8 cellular contexts compared by ENCODE assay signal in genomic region chr19:52095172-52096014, GRCh38. TPM values are rescaled to one million over a fixed set of nuclear protein-coding genes. Genes with fewer than 3 reads are reported as not detected.
DNase-seq lines count a peak whose midpoint lies in the region; ATAC-seq and TF ChIP-seq lines count a peak whose summit lies in the region.

ZNF841 (minus strand) TSS chr19:52095765; CDS start chr19:52084801, 10,964 bp downstream.

- peak; percentile 14 to 61 for TF ChIP-seq POLR2A in suprapubic skin (IDR thresholded peaks at IDR 0.05)

- H3K27me3 Mint-ChIP-seq in activated naive CD8-positive, alpha-beta T cell treated with anti-CD3 and anti-CD28 coated beads for 36 hours: no peaks in the 10 kb centered on the region

- H3K27me3 ChIP-seq in MM.1S (replicated peaks; ENCODE audit: insufficient read depth, low read length) (no peaks in the 10 kb centered on the region), osteoblast (ENCODE audit: insufficient read depth, low read length) (no peaks in the 10 kb centered on the region), suprapubic skin (no peaks in the 10 kb centered on the region)

- H3K4me3 ChIP-seq in MM.1S (ENCODE audit: low read length) (peak within 1 kb of the TSS; percentile 97), osteoblast (ENCODE audit: insufficient read depth, low read length) (peak within 1 kb of the TSS; percentile 84), suprapubic skin (peak within 1 kb of the TSS; percentile 94)

- H3K4me1 ChIP-seq in MM.1S (ENCODE audit: low read length) (0 out of 2 replicates have a peak, but pooled peaks cover 3% of the 10 kb centered on the region), osteoblast (ENCODE audit: insufficient read depth, low read length) (peaks cover 6% of the 10 kb centered on the region), suprapubic skin (peaks cover 17% of the 10 kb centered on the region)

- H3K27ac ChIP-seq in MM.1S (ENCODE audit: low read length) (peak within 1 kb of the TSS; percentile 59; the same call in 1 of the 2 replicates), osteoblast (ENCODE audit: low read depth, low read length) (peak within 1 kb of the TSS; percentile 91), suprapubic skin (peak within 1 kb of the TSS; percentile 88)

- TF ChIP-seq EP300 in suprapubic skin (IDR thresholded peaks at IDR 0.05): no peak

- H3K9ac ChIP-seq in MM.1S (ENCODE audit: low read length): peak within 1 kb of the TSS; percentile 88

- intact Hi-C loops in head of caudate nucleus (cut with DNase I): no loop called here

- H3K36me3 ChIP-seq in MM.1S (replicated peaks; ENCODE audit: insufficient read depth, low read length) (peaks cover 18% of the 10 kb centered on the region), osteoblast (ENCODE audit: insufficient read depth, low read length) (peaks cover 21% of the 10 kb centered on the region), suprapubic skin (peaks cover 19% of the 10 kb centered on the region)

- TF ChIP-seq CTCF in MM.1S (IDR thresholded peaks at IDR 0.05; ENCODE audit: low read length) (no peak), osteoblast (IDR thresholded peaks at IDR 0.05; ENCODE audit: extremely low read depth, low read depth, low read length) (no peak), suprapubic skin (IDR thresholded peaks at IDR 0.05) (no peak)

- H3K27ac Mint-ChIP-seq in activated naive CD8-positive, alpha-beta T cell treated with anti-CD3 and anti-CD28 coated beads for 36 hours: peak within 1 kb of the TSS; percentile 93

- in situ Hi-C loops in Caki2 (cut with HindIII; ENCODE audit: low pct_unique_long_range_greater_than_20kb, low sequenced_read_pairs): no loop called here

- H3F3A ChIP-seq in MM.1S (ENCODE audit: insufficient read depth, low read length): peaks cover 3% of the 10 kb centered on the region; the same call in 1 of the 2 replicates

- WGBS in suprapubic skin: 1% methylated on average over 41 of the region's 59 CpGs

- peaks cover 10% of the 10 kb centered on the region for H3K4me1 Mint-ChIP-seq in activated naive CD8-positive, alpha-beta T cell treated with anti-CD3 and anti-CD28 coated beads for 36 hours

- peak within 1 kb of the TSS; percentile 93 for H3K4me2 ChIP-seq in MM.1S (ENCODE audit: low read depth, low read length)
- H3K4me2 ChIP-seq in osteoblast (ENCODE audit: insufficient read depth, low read length): peak within 1 kb of the TSS; percentile 83

- peak; percentile 96 for ATAC-seq in GM21737 (IDR thresholded peaks at IDR 0.05; ENCODE audit: unreplicated experiment)

- H2AFZ ChIP-seq in MM.1S (ENCODE audit: low read length) (peak within 1 kb of the TSS; percentile 83), osteoblast (ENCODE audit: low read length) (peak within 1 kb of the TSS; percentile 82)

- peaks cover 62% of the 10 kb centered on the region for H3K36me3 Mint-ChIP-seq in activated naive CD8-positive, alpha-beta T cell treated with anti-CD3 and anti-CD28 coated beads for 36 hours

- peaks cover 61% of the 10 kb centered on the region for H3K9me3 Mint-ChIP-seq in activated naive CD8-positive, alpha-beta T cell treated with anti-CD3 and anti-CD28 coated beads for 36 hours

- no peaks in the 10 kb centered on the region for H3K9me2 ChIP-seq in MM.1S (replicated peaks; ENCODE audit: insufficient read depth, low read length)

- H4K20me1 ChIP-seq in MM.1S (ENCODE audit: insufficient read depth, low read length) (no peaks in the 10 kb centered on the region), osteoblast (ENCODE audit: insufficient read depth, low read length) (peaks cover 11% of the 10 kb centered on the region)

- H3K79me2 ChIP-seq in MM.1S (ENCODE audit: low read length): peaks cover 40% of the 10 kb centered on the region
- peaks cover 52% of the 10 kb centered on the region for H3K79me2 ChIP-seq in osteoblast (ENCODE audit: insufficient read depth, low read length)

- DNase-seq in Caki2 (ENCODE audit: low read depth): peak; percentile 95
- peak; percentile 94 for DNase-seq in MM.1S
- DNase-seq in SW 1271 (lab: John Stamatoyannopoulos, UW): peak; percentile 16 to 70
- DNase-seq in activated naive CD8-positive, alpha-beta T cell treated with anti-CD3 and anti-CD28 coated beads for 36 hours: peak; percentile 93
- DNase-seq in head of caudate nucleus: peak; percentile 85 to 98 (median 96)
- peak; percentile 94 for DNase-seq in osteoblast (ENCODE audit: insufficient read length, low spot score, missing footprints)
- DNase-seq in suprapubic skin (ENCODE audit: low spot score in 2 of 2): peak; percentile 97

- H3K4me3 Mint-ChIP-seq in activated naive CD8-positive, alpha-beta T cell treated with anti-CD3 and anti-CD28 coated beads for 36 hours: peak within 1 kb of the TSS; percentile 84

- H3K9me3 ChIP-seq in MM.1S (replicated peaks; ENCODE audit: insufficient read depth, low read length) (no peaks in the 10 kb centered on the region), osteoblast (ENCODE audit: low read depth, low read length) (peaks cover 4% of the 10 kb centered on the region), suprapubic skin (peaks cover 23% of the 10 kb centered on the region)

RNA-seq across cellular contexts. Expression of gene ZNF841, which starts in this region (rescaled TPM):
- total RNA-seq in Caki2 (2014; rRNA removed; shearing (Covaris generic); ENCODE audit: low replicate concordance): 9.9 and 10.4 TPM in 2 replicates
- total RNA-seq in activated naive CD8-positive, alpha-beta T cell treated with anti-CD3 and anti-CD28 coated beads for 36 hours: 10 to 100 TPM; 16.4 to 17.9 TPM
- total RNA-seq in osteoblast: 27.9 and 30.9 TPM in 2 replicates
- 10 to 100 TPM; 12.4 to 33.7 (median 18.6) TPM for total RNA-seq in suprapubic skin

Comparison
In these comparisons a context has a peak if more than half of its experiments do, and no peak if none do; other contexts are left out.
1. Peak in every context shown above with its lines: DNase-seq, ATAC-seq, H3K4me3 ChIP-seq and H3K27ac ChIP-seq.
2. DNase-seq: peak in every context shown above with its lines; median percentile 97 in suprapubic skin; 96 in head of caudate nucleus; 95 in Caki2; 94 in MM.1S; 94 in osteoblast; 93 in activated naive CD8-positive, alpha-beta T cell treated with anti-CD3 and anti-CD28 coated beads for 36 hours; 43 in SW 1271.